ENCODE assay signal across 24 cellular contexts in genomic region chr16:4026854-4027253, GRCh38.
"Had no signal": no experiment of that assay in that cellular context is flagged by ENCODE, and none has a peak within 500 bp of the region (broad histone marks: within the 10 kb centered on the region; RNA-seq: fewer than 3 reads in every experiment).

No MANE protein-coding gene starts in this region.

- DNase-seq: activated CD4-positive, alpha-beta T cell treated with anti-CD3 and anti-CD28 coated beads for 36 hours; activated CD8-positive, alpha-beta memory T cell treated with anti-CD3 and anti-CD28 coated beads, Interleukin-2, amount 50 U/mL, for 4 hours; activated CD8-positive, alpha-beta T cell treated with anti-CD3 and anti-CD28 coated beads for 36 hours; activated T-cell treated with anti-CD3 and anti-CD28 coated beads, Interleukin-2, amount 50 U/mL, for 72 hours; aorta; caudate nucleus; MG63; NCI-H1105; NCI-H1436 treated with DMSO at 0.1 percent for 48 hours; NCI-H187; NCI-H2081 treated with DMSO at 0.1 percent for 48 hours; NCI-H2171; NCI-H226; NCI-H526 treated with DMSO at 0.1 percent for 48 hours; NK-92 treated with Interleukin-12 subunit alpha and Interleukin-12 subunit beta, amount 100 ng/mL, for 24 hours; Peyer's patch; Right ventricle myocardium superior; SJCRH30; SK-N-SH; T-helper 1 cell had no signal

- H3K4me2 ChIP-seq: KMS-11, SK-N-SH had no signal

- H3K4me1 ChIP-seq: breast epithelium, SJCRH30 had no signal

- H3K27me3 ChIP-seq: breast epithelium, MG63, Peyer's patch, SJCRH30 had no signal

- H3K9ac ChIP-seq: KMS-11, SK-N-SH had no signal

- H3K9me3 ChIP-seq: breast epithelium, SJCRH30, SK-N-SH had no signal

- H3K4me3 ChIP-seq: breast epithelium, MG63, Peyer's patch, SJCRH30 had no signal

- H3K27ac ChIP-seq: breast epithelium, KMS-11, Peyer's patch, RWPE1, SJCRH30, VCaP had no signal

- H3K36me3 ChIP-seq: breast epithelium, Peyer's patch, SJCRH30 had no signal

- H3K9me2 ChIP-seq: SK-N-SH had no signal

- ATAC-seq: activated CD4-positive, alpha-beta T cell treated with anti-CD3 and anti-CD28 coated beads for 36 hours; activated CD8-positive, alpha-beta T cell treated with anti-CD3 and anti-CD28 coated beads for 36 hours; activated T-cell treated with anti-CD3 and anti-CD28 coated beads, Interleukin-2, amount 50 U/mL, for 72 hours had no signal
